Comparison of ENCODE assay signal across 15 cellular contexts in the genomic region with DNA sequence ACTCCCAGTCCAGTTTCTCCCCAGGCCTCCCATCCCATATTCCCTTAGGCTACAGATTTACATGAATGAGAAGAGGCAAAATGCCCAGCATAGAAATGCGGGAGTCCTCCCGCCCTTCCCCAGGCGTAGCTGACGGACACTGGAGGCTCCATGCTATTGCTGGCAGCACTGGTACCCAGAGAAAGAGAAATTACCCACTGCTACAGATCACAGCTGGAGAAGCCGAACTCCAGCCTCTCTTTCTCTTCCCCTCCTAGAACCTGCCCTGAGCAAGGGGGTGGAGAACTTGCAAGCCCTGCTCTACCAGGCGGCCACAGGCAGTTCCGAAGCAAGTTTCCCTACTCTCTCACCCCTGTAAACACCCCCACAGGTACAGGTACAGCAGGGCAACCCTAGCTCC. TPM values are rescaled to one million over a fixed set of nuclear protein-coding genes. Genes with fewer than 3 reads are reported as not detected.
DNase-seq lines count a peak whose midpoint lies in the region; ATAC-seq and TF ChIP-seq lines count a peak whose summit lies in the region.
"Had no signal": no experiment of that assay in that cellular context is flagged by ENCODE, and none has a peak within 500 bp of the region (broad histone marks: within the 10 kb centered on the region; RNA-seq: fewer than 3 reads in every experiment).

No MANE protein-coding gene starts in this region.

- H3K79me2 ChIP-seq in osteoblast (ENCODE audit: insufficient read depth, low read length): peaks cover 43% of the 10 kb centered on the region

- peaks cover 2% of the 10 kb centered on the region for H3K27me3 Mint-ChIP-seq in type B pancreatic cell

- H3K27me3 ChIP-seq in H7 (ENCODE audit: control insufficient read depth, insufficient read depth, low read length) (peaks cover 22% of the 10 kb centered on the region), colonic mucosa (no peaks in the 10 kb centered on the region), osteoblast (ENCODE audit: insufficient read depth, low read length) (no peaks in the 10 kb centered on the region)
- H3K27me3 ChIP-seq: Peyer's patch had no signal

- H3K4me1 Mint-ChIP-seq in type B pancreatic cell (ENCODE audit: unreplicated experiment): peaks cover 4% of the 10 kb centered on the region

- H2AFZ ChIP-seq in osteoblast (ENCODE audit: low read length): no peak overlapping the region

- no peak for ATAC-seq in HG03139 (IDR thresholded peaks at IDR 0.05; ENCODE audit: unreplicated experiment)
- no peak for ATAC-seq in HG02759 (IDR thresholded peaks at IDR 0.05; ENCODE audit: unreplicated experiment)
- ATAC-seq: K562 had no signal

- TF ChIP-seq CTCF in colonic mucosa (IDR thresholded peaks at IDR 0.05): no peak
- no peak for TF ChIP-seq CTCF in osteoblast (IDR thresholded peaks at IDR 0.05; ENCODE audit: extremely low read depth, low read depth, low read length)
- no peak for TF ChIP-seq CTCF in type B pancreatic cell (conservative IDR thresholded peaks at IDR 0.05)

- H3K27ac Mint-ChIP-seq in type B pancreatic cell: peak overlapping the region; percentile 37

- peak overlapping the region; percentile 2 to 28 for H3K9ac ChIP-seq in colonic mucosa (ENCODE audit: low read depth in 2 of 2, low read length in 2 of 2)
- H3K9ac ChIP-seq: BLaER1 had no signal

- H3K36me3 Mint-ChIP-seq in type B pancreatic cell: peaks cover 9% of the 10 kb centered on the region

- peak; percentile 55 for DNase-seq in H7
- no peak for DNase-seq in colonic mucosa
- peak; percentile 36 for DNase-seq in osteoblast (ENCODE audit: insufficient read length, low spot score, missing footprints)
- DNase-seq in type B pancreatic cell (ENCODE audit: extremely low spot score, unreplicated experiment): no peak
- DNase-seq in DMS 273 treated with DMSO at 0.1 percent for 48 hours (lab: John Stamatoyannopoulos, UW): no peak
- DNase-seq: NCI-H1092 treated with DMSO at 0.1 percent for 48 hours, NCI-H1694 treated with DMSO at 0.1 percent for 48 hours, NCI-H446 treated with DMSO at 0.1 percent for 48 hours, NCI-H774, Peyer's patch, SHP77 had no signal

- H3K4me2 ChIP-seq in osteoblast (ENCODE audit: insufficient read depth, low read length): no peak overlapping the region
- H3K4me2 ChIP-seq: BLaER1 had no signal

- H3K4me3 Mint-ChIP-seq in type B pancreatic cell: peak overlapping the region; percentile 67

- no peak overlapping the region for H3K4me3 ChIP-seq in H7 (ENCODE audit: insufficient read depth, low read depth, low read length)
- H3K4me3 ChIP-seq in colonic mucosa: no peak overlapping the region
- no peak overlapping the region for H3K4me3 ChIP-seq in osteoblast (ENCODE audit: insufficient read depth, low read length)
- H3K4me3 ChIP-seq: BLaER1, K562, Peyer's patch had no signal

- H3K36me3 ChIP-seq in H7 (replicated peaks; ENCODE audit: control insufficient read depth, insufficient read depth, low read length) (0 out of 2 replicates have a peak, but pooled peaks cover 1% of the 10 kb centered on the region), colonic mucosa (no peaks in the 10 kb centered on the region), osteoblast (ENCODE audit: insufficient read depth, low read length) (peaks cover 68% of the 10 kb centered on the region)
- H3K36me3 ChIP-seq: BLaER1 had no signal

- intact Hi-C loops in colonic mucosa (cut with DNase I): loop anchor here (5.0 kb wide), 1 partner anchor 60 kb away; no protein-coding TSS in a partner anchor

- H3K9me3 ChIP-seq in colonic mucosa (no peaks in the 10 kb centered on the region), osteoblast (ENCODE audit: low read depth, low read length) (no peaks in the 10 kb centered on the region)
- H3K9me3 ChIP-seq: BLaER1, Peyer's patch had no signal

- H3K27ac ChIP-seq in colonic mucosa (no peak overlapping the region), osteoblast (ENCODE audit: low read depth, low read length) (no peak overlapping the region)
- H3K27ac ChIP-seq: BLaER1 had no signal

- peaks cover 4% of the 10 kb centered on the region for H4K20me1 ChIP-seq in osteoblast (ENCODE audit: insufficient read depth, low read length)
- H4K20me1 ChIP-seq: BLaER1 had no signal

- no peaks in the 10 kb centered on the region for H3K9me3 Mint-ChIP-seq in type B pancreatic cell

- H3K4me1 ChIP-seq in colonic mucosa (peaks cover 10% of the 10 kb centered on the region), osteoblast (ENCODE audit: insufficient read depth, low read length) (peaks cover 22% of the 10 kb centered on the region)

RNA-seq across cellular contexts. Expression of gene LTBR, which starts 3.6 kb away (rescaled TPM):
- total RNA-seq in H7 (2014; rRNA removed; shearing (Covaris generic)): 2.5 and 3.6 TPM in 2 replicates
- total RNA-seq in colonic mucosa: 100 to 1,000 TPM in 1 of 2 donors, 10 to 100 TPM in 1; 84.8 to 129 TPM
- 110 and 121 TPM in 2 replicates for total RNA-seq in osteoblast
- total RNA-seq in type B pancreatic cell (ENCODE audit: low replicate concordance): 18.5 and 98.5 TPM in 2 replicates

RNA-seq across cellular contexts. Expression of gene SCNN1A, which starts 12.2 kb away (rescaled TPM):
- total RNA-seq in H7 (2014; rRNA removed; shearing (Covaris generic)): 28.5 and 41.7 TPM in 2 replicates
- 100 to 1,000 TPM; 158 to 188 TPM for total RNA-seq in colonic mucosa
- total RNA-seq in osteoblast: under 0.01 and 0.36 TPM in 2 replicates
- total RNA-seq in type B pancreatic cell (ENCODE audit: low replicate concordance): 29.2 and 72.7 TPM in 2 replicates

RNA-seq across cellular contexts. Expression of gene TNFRSF1A, which starts 45.7 kb away (rescaled TPM):
- 83.5 and 84.6 TPM in 2 replicates for total RNA-seq in H7 (2014; rRNA removed; shearing (Covaris generic))
- total RNA-seq in colonic mucosa (100 to 1,000 TPM; 116 to 164 TPM), osteoblast (228 and 255 TPM in 2 replicates), type B pancreatic cell (ENCODE audit: low replicate concordance) (79.1 and 222 TPM in 2 replicates)

RNA-seq across cellular contexts. Expression of gene CD27, which starts 57.2 kb away (rescaled TPM):
- total RNA-seq in H7 (2014; rRNA removed; shearing (Covaris generic)): not detected in 2 replicates
- 1 to 10 TPM; 1.9 to 2.4 TPM for total RNA-seq in colonic mucosa
- total RNA-seq in osteoblast: not detected in 2 replicates
- not detected in 2 replicates for total RNA-seq in type B pancreatic cell (ENCODE audit: low replicate concordance)

Comparison
In these comparisons a context has a peak if more than half of its experiments do, and no peak if none do; other contexts are left out.
1. DNase-seq: peak in H7 (single experiment) and osteoblast (single experiment); none in colonic mucosa (single experiment), type B pancreatic cell (single experiment) and DMS 273 treated with DMSO at 0.1 percent for 48 hours (single experiment).
2. RNA of gene SCNN1A, which starts 12.2 kb away (total RNA-seq): 158 to 188 TPM in colonic mucosa, 29.2 to 72.7 TPM in type B pancreatic cell and 28.5 to 41.7 TPM in H7; under 0.01 to 0.36 TPM in osteoblast; every median in the first group is over 10 times any median in the second.